ENCODE assay signal across 8 cellular contexts in the genomic region with DNA sequence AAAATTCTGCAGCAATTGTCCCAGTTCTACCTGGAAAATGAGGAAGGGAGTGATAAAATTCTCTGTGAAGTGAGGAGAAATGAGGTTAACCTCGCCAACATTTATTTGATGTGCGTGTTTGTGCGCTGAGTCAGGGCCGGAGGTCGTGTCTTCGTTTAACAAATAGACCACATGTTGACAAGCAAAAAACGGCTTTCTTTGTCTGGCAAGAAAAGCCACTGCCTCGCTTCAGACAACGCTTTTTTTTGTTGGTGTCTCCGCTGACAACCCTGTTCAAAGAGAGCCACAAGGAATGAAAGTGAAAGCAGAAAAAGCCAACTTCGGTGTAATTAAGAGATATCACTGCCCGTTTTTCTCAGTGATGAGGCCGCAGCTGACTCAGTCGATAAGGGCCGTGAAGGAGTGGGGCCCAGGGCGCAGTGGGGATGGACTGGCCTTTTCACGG.
DNase-seq lines count a peak whose midpoint lies in the region; ATAC-seq and TF ChIP-seq lines count a peak whose summit lies in the region.

No MANE protein-coding gene starts in this region.

- no peaks in the 10 kb centered on the region for H3K9me3 Mint-ChIP-seq in activated naive CD4-positive, alpha-beta T cell treated with anti-CD3 and anti-CD28 coated beads, Interleukin-2, amount 50 U/mL, for 72 hours
- no peaks in the 10 kb centered on the region for H3K9me3 Mint-ChIP-seq in activated naive CD4-positive, alpha-beta T cell treated with anti-CD3 and anti-CD28 coated beads for 36 hours

- no peak overlapping the region for H3K27ac Mint-ChIP-seq in activated naive CD4-positive, alpha-beta T cell treated with anti-CD3 and anti-CD28 coated beads, Interleukin-2, amount 50 U/mL, for 72 hours
- no peak overlapping the region for H3K27ac Mint-ChIP-seq in activated naive CD4-positive, alpha-beta T cell treated with anti-CD3 and anti-CD28 coated beads for 36 hours

- H4K20me1 ChIP-seq in SK-N-SH (ENCODE audit: insufficient read depth) = no peaks in the 10 kb centered on the region

- ATAC-seq in activated naive CD4-positive, alpha-beta T cell treated with anti-CD3 and anti-CD28 coated beads, Interleukin-2, amount 50 U/mL, for 72 hours = peak; percentile 58 to 84
- ATAC-seq in HG03159 (IDR thresholded peaks at IDR 0.05; ENCODE audit: unreplicated experiment) = no peak

- intact Hi-C loops in activated naive CD4-positive, alpha-beta T cell treated with anti-CD3 and anti-CD28 coated beads for 36 hours (cut with micrococcal nuclease) = no loop called here
- intact Hi-C loops in sigmoid colon (cut with DNase I) = no loop called here

- H3K79me2 ChIP-seq in SK-N-SH (ENCODE audit: insufficient read depth) = no peaks in the 10 kb centered on the region

- peak overlapping the region in 1 of 2 experiments; percentile 34; a peak in 1 of 4 replicates for H3K27ac ChIP-seq in SK-N-SH (ENCODE audit: low read depth in 2 of 2, low read length in 1 of 2)
- H3K27ac ChIP-seq in sigmoid colon = peak overlapping the region in 2 of 4 donors; percentile 8 to 42

- no peaks in the 10 kb centered on the region for H3K27me3 ChIP-seq in SK-N-SH (ENCODE audit: insufficient read depth)
- H3K27me3 ChIP-seq in sigmoid colon = no peaks in the 10 kb centered on the region

- H3K36me3 Mint-ChIP-seq in activated naive CD4-positive, alpha-beta T cell treated with anti-CD3 and anti-CD28 coated beads, Interleukin-2, amount 50 U/mL, for 72 hours = no peaks in the 10 kb centered on the region
- no peaks in the 10 kb centered on the region for H3K36me3 Mint-ChIP-seq in activated naive CD4-positive, alpha-beta T cell treated with anti-CD3 and anti-CD28 coated beads for 36 hours (ENCODE audit: low read depth)

- H3K4me3 ChIP-seq in SK-N-SH (ENCODE audit: low read depth in 2 of 2, low read length in 1 of 2) (peak overlapping the region; percentile 19 to 25; a peak in 3 of 4 replicates), fibroblast of villous mesenchyme (ENCODE audit: low read depth, low read length) (peak overlapping the region; percentile 50), sigmoid colon (peak overlapping the region; percentile 18 to 38 (median 32))

- 35% methylated on average over 17 of the region's 17 CpGs for WGBS in SK-N-SH (ENCODE audit: low lambda C conversion rate)
- 7 to 35% methylated on average over 17 of the region's 17 CpGs for WGBS in sigmoid colon, 2 donors

- H3K27me3 Mint-ChIP-seq in activated naive CD4-positive, alpha-beta T cell treated with anti-CD3 and anti-CD28 coated beads for 36 hours (ENCODE audit: low read depth) = no peaks in the 10 kb centered on the region

- H3K9me3 ChIP-seq in SK-N-SH (no peaks in the 10 kb centered on the region), sigmoid colon (no peaks in the 10 kb centered on the region)

- peak overlapping the region; percentile 28; the same call in 1 of the 2 replicates for H3K9ac ChIP-seq in SK-N-SH

- CTCF ChIA-PET in activated naive CD4-positive, alpha-beta T cell treated with anti-CD3 and anti-CD28 coated beads for 36 hours (lab: Charles Lee) = no interaction called here
- CTCF ChIA-PET in SK-N-SH (lab: Yijun Ruan, JAX) = no interaction called here

- H3K4me3 Mint-ChIP-seq in activated naive CD4-positive, alpha-beta T cell treated with anti-CD3 and anti-CD28 coated beads for 36 hours = no peak overlapping the region

- POLR2A ChIA-PET in SK-N-SH (lab: Yijun Ruan, JAX) = no interaction called here

- TF ChIP-seq EP300 in SK-N-SH (IDR thresholded peaks at IDR 0.05; ENCODE audit: borderline replicate concordance in 1 of 2, low read depth in 1 of 2, low read length in 1 of 2) = no peak
- TF ChIP-seq EP300 in sigmoid colon (IDR thresholded peaks at IDR 0.05) = no peak

- peak overlapping the region; percentile 42 for H2AFZ ChIP-seq in SK-N-SH (ENCODE audit: low read depth)

- peak in 1 of 2 donors; percentile 7 for DNase-seq in activated naive CD4-positive, alpha-beta T cell treated with anti-CD3 and anti-CD28 coated beads, Interleukin-2, amount 50 U/mL, for 72 hours (ENCODE audit: low spot score in 2 of 2)
- no peak for DNase-seq in activated naive CD4-positive, alpha-beta T cell treated with anti-CD3 and anti-CD28 coated beads for 36 hours
- DNase-seq in SK-N-SH (no peak), fibroblast of villous mesenchyme (ENCODE audit: low read depth) (peak; percentile 92), sigmoid colon (no peak), NCI-H446 treated with DMSO at 0.1 percent for 48 hours (lab: John Stamatoyannopoulos, UW) (no peak), NCI-H1105 treated with DMSO at 0.1 percent for 48 hours (lab: John Stamatoyannopoulos, UW) (no peak)

- TF ChIP-seq POLR2A in sigmoid colon (IDR thresholded peaks at IDR 0.05) = no peak

- H3K36me3 ChIP-seq in SK-N-SH (replicated peaks in 1 of 2; ENCODE audit: control insufficient read depth in 1 of 2, insufficient read depth in 2 of 2, low read length in 1 of 2) (no peaks in the 10 kb centered on the region), sigmoid colon (no peaks in the 10 kb centered on the region)

- H3K4me1 ChIP-seq in SK-N-SH (ENCODE audit: control insufficient read depth in 1 of 2, insufficient read depth in 2 of 2, low read depth in 1 of 2, low read length in 1 of 2) (no peaks in the 10 kb centered on the region), sigmoid colon (peaks cover 0 to 5% (median 0%) of the 10 kb centered on the region in 4 donors)

- no peaks in the 10 kb centered on the region for H3K9me2 ChIP-seq in SK-N-SH

- peaks cover 2% of the 10 kb centered on the region for H3K4me1 Mint-ChIP-seq in activated naive CD4-positive, alpha-beta T cell treated with anti-CD3 and anti-CD28 coated beads for 36 hours (ENCODE audit: low read depth)

- TF ChIP-seq CTCF in SK-N-SH (IDR thresholded peaks at IDR 0.05) = no peak
- no peak for TF ChIP-seq CTCF in fibroblast of villous mesenchyme (IDR thresholded peaks at IDR 0.05; ENCODE audit: insufficient read depth, low read depth, low read length)
- TF ChIP-seq CTCF in sigmoid colon (IDR thresholded peaks at IDR 0.05) = no peak

- H3F3A ChIP-seq in SK-N-SH (replicated peaks; ENCODE audit: insufficient read depth) = no peaks in the 10 kb centered on the region

- no peak for TF ChIP-seq RAD21 in SK-N-SH (IDR thresholded peaks at IDR 0.05; ENCODE audit: low read length)

- H3K4me2 ChIP-seq in SK-N-SH = peak overlapping the region; percentile 62

TF ChIP-seq in SK-N-SH, 30 proteins besides CTCF, POLR2A, EP300 and RAD21:
- TF ChIP-seq SMC3 (IDR thresholded peaks at IDR 0.05; ENCODE audit: low read depth, low read length) (no peak), ZBTB33 (IDR thresholded peaks at IDR 0.05; ENCODE audit: borderline replicate concordance, low read depth) (no peak), NFIC (IDR thresholded peaks at IDR 0.05; ENCODE audit: borderline replicate concordance) (no peak), ELF1 (IDR thresholded peaks at IDR 0.05) (no peak), FOXM1 (IDR thresholded peaks at IDR 0.05; ENCODE audit: low read depth) (no peak), USF2 (IDR thresholded peaks at IDR 0.05; ENCODE audit: borderline replicate concordance, low read depth, low read length) (no peak), TEAD4 (IDR thresholded peaks at IDR 0.05; ENCODE audit: borderline replicate concordance, insufficient read depth) (no peak), MXI1 (IDR thresholded peaks at IDR 0.05; ENCODE audit: low read depth, low read length) (no peak), IRF3 (IDR thresholded peaks at IDR 0.05; ENCODE audit: low read depth, low read length) (no peak), FOSL2 (IDR thresholded peaks at IDR 0.05; ENCODE audit: borderline replicate concordance, low read depth) (0 out of 2 replicates have a peak, but pooled peaks have one; percentile 15), JUND (IDR thresholded peaks at IDR 0.05) (no peak; the same call in 1 of the 2 replicates)
- TF ChIP-seq, protein P1, sequence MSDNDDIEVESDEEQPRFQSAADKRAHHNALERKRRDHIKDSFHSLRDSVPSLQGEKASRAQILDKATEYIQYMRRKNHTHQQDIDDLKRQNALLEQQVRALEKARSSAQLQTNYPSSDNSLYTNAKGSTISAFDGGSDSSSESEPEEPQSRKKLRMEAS (IDR thresholded peaks at IDR 0.05; ENCODE audit: low read depth) = peak; percentile 51; the same call in 1 of the 2 replicates
TF ChIP-seq in SK-N-SH: peak in this region for 2.
